17 cellular contexts compared by ENCODE assay signal in the genomic region with DNA sequence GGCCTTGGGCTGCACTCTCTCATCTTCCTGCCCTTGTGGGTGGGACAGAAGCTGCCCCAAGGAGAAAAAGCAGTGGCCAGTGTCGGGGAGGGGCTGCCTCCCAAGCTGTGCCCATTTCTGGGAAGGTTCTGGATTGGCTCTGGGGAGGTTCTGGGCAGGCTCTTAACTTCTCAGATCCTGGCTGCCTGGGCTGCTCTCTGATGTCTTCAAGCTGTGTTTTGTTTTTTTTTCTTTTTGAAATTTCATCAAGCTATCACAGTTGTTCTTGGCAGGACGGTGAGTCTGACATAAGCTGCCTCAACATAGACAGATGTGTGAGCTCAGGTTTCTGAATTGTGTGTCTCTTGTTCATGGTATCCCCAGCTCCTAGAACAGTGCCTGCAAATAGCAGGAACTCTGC.
"Had no signal": no experiment of that assay in that cellular context is flagged by ENCODE, and none has a peak within 500 bp of the region (broad histone marks: within the 10 kb centered on the region; RNA-seq: fewer than 3 reads in every experiment).

No MANE protein-coding gene starts in this region.

- H3K9ac ChIP-seq: parathyroid adenoma had no signal

- H3K27me3 ChIP-seq: cardiac muscle cell, thyroid gland had no signal

- H3K27ac Mint-ChIP-seq: activated naive CD8-positive, alpha-beta T cell treated with anti-CD3 and anti-CD28 coated beads for 36 hours; activated T-helper 1 cell treated with anti-CD3 and anti-CD28 coated beads, Interleukin-12 subunit alpha, Interleukin-12 subunit beta, Interleukin-2, Interleukin-4 antibody, amounts not matched to agents 30 ng/mL and 10 ng/mL and 1 ng/mL, durations not matched to agents 14 hours and 24 hours and 36 hours; naive B cell had no signal

- H3K4me1 ChIP-seq: parathyroid adenoma, thyroid gland had no signal

- DNase-seq: activated CD4-positive, alpha-beta T cell treated with anti-CD3 and anti-CD28 coated beads, Interleukin-2, amount 50 U/mL, for 48 hours; activated naive CD8-positive, alpha-beta T cell treated with anti-CD3 and anti-CD28 coated beads for 36 hours; amniotic stem cell; foreskin melanocyte; glutamatergic neuron; mesenchymal stem cell; mucosa of descending colon; naive B cell; stimulated activated CD4-positive, alpha-beta T cell treated with anti-CD3 and anti-CD28 coated beads, Interleukin-2, amount 100 ng/mL, for 24 hours; stimulated activated naive CD4-positive, alpha-beta T cell treated with Interleukin-2 at 50 U/mL for 16 hours; T-helper 2 cell; thyroid gland had no signal

- H2AFZ ChIP-seq: parathyroid adenoma had no signal

- H3K36me3 Mint-ChIP-seq: activated naive CD8-positive, alpha-beta T cell treated with anti-CD3 and anti-CD28 coated beads for 36 hours had no signal

- H3K9me3 ChIP-seq: mucosa of descending colon, thyroid gland had no signal

- H3K79me2 ChIP-seq: parathyroid adenoma had no signal

- H3K36me3 ChIP-seq: cardiac muscle cell, thyroid gland had no signal

- H3K9me3 Mint-ChIP-seq: activated T-helper 1 cell treated with anti-CD3 and anti-CD28 coated beads, Interleukin-12 subunit alpha, Interleukin-12 subunit beta, Interleukin-2, Interleukin-4 antibody, amounts not matched to agents 30 ng/mL and 10 ng/mL and 1 ng/mL, durations not matched to agents 14 hours and 24 hours and 36 hours had no signal

- H3K4me3 ChIP-seq: cardiac muscle cell, dorsolateral prefrontal cortex, mucosa of descending colon, thyroid gland had no signal

- H3K27ac ChIP-seq: cardiac muscle cell, dorsolateral prefrontal cortex, parathyroid adenoma, thyroid gland, VCaP had no signal

- ATAC-seq: mucosa of descending colon had no signal

- H3K4me3 Mint-ChIP-seq: activated naive CD8-positive, alpha-beta T cell treated with anti-CD3 and anti-CD28 coated beads for 36 hours; activated T-helper 1 cell treated with anti-CD3 and anti-CD28 coated beads, Interleukin-12 subunit alpha, Interleukin-12 subunit beta, Interleukin-2, Interleukin-4 antibody, amounts not matched to agents 30 ng/mL and 10 ng/mL and 1 ng/mL, durations not matched to agents 14 hours and 24 hours and 36 hours; naive B cell had no signal

- H3K4me1 Mint-ChIP-seq: activated naive CD8-positive, alpha-beta T cell treated with anti-CD3 and anti-CD28 coated beads for 36 hours; naive B cell had no signal
